Comparison of ENCODE assay signal across 8 cellular contexts in the genomic region with DNA sequence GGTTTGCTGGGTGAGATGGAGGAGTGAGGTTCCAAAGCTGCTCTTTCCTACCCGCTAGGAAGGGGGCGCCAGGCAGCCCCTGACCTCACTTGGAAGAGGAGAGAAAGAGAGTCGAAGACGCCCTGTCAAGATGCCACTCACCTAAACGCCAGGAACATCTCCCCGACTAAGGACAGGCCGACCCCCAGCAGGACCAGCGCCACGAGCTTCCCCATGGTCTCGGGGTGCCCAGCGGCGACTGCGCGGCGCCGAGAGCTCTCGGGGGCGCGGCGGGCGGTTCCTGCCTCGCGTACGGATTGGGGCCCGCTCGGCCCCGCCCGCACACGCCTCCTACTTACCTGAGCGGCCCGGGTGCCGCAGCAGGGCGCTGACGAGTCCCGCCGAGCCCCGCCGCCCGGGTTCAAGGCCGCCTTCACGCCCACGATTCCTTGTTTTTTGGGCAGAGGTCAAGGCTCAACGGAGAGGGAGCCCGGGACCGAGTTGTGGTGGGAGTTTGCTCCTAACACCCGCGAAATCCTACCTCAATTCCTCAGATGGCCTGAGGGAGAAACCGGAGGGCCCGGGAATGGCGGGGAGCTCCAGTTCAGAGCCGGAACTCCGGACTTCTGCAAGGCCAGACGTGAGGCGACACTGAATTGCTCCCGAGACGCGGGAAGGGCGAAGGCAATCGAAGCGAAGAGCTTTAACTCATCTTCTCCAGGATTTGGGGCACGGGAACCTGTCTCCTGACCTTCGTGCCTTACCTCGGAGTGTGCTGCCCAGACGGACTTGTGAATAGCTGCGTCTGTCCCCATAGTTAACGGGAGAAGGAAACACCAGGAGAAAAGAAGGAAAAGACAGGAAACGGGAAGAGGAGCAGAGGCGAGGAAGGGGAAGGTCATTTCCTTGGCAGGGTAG. TPM values are rescaled to one million over a fixed set of nuclear protein-coding genes. Genes with fewer than 3 reads are reported as not detected.
DNase-seq lines count a peak whose midpoint lies in the region; ATAC-seq, FAIRE-seq and TF ChIP-seq lines count a peak whose summit lies in the region.

A gene (minus strand): TSS at position 240 of the 897 bp plus-strand sequence. CDS start 25 bp downstream, at position 215.

- no peak for FAIRE-seq in D721Med (lab: Jason Lieb, UNC)

- POLR2A ChIA-PET in CD4-positive, alpha-beta memory T cell (lab: Charles Lee; ENCODE audit: partially characterized antibody) = no interaction called here

- no peaks in the 10 kb centered on the region for H3K9me3 Mint-ChIP-seq in CD4-positive, alpha-beta memory T cell
- H3K9me3 Mint-ChIP-seq in activated naive CD4-positive, alpha-beta T cell treated with anti-CD3 and anti-CD28 coated beads, Interleukin-2, amount 10 ng/mL, durations not matched to agents 7 days and 5 days = no peaks in the 10 kb centered on the region
- no peaks in the 10 kb centered on the region for H3K9me3 Mint-ChIP-seq in stimulated activated naive B cell treated with anti-CD40 and anti-IgM and Interleukin-4, amounts not matched to agents 10 μg/mL and 1 μg/mL and 100 μg/mL, for 72 hours
- H3K9me3 Mint-ChIP-seq in nephron progenitor cell = peaks cover 9% of the 10 kb centered on the region

- WGBS in iPS DF 6.9 (ENCODE audit: insufficient coverage, insufficient read length) = no CpG with 5 or more reads among the region's 68 CpGs

- intact Hi-C loops in CD4-positive, alpha-beta memory T cell (cut with micrococcal nuclease) = loop anchor here (2.0 kb wide), 1 partner anchor 80 kb away; no protein-coding TSS in a partner anchor

- CTCF ChIA-PET in CD4-positive, alpha-beta memory T cell (lab: Charles Lee; ENCODE audit: partially characterized antibody) = interaction anchor here (0.7 to 2.3 kb wide), 7 partner anchors 10 to 80 kb away, joined by 3 to 8 read pairs (median 3); a partner anchor contains a TSS
- CTCF ChIA-PET in activated naive CD4-positive, alpha-beta T cell treated with anti-CD3 and anti-CD28 coated beads, Interleukin-2, amount 10 ng/mL, durations not matched to agents 7 days and 5 days (lab: Charles Lee) = interaction anchor here (1.1 to 3.0 kb wide), 3 partner anchors 50 to 294 kb away, joined by 3 to 19 read pairs (median 6); no protein-coding TSS in a partner anchor

- H3K27me3 Mint-ChIP-seq in CD4-positive, alpha-beta memory T cell = peaks cover 11 to 21% of the 10 kb centered on the region in 2 donors
- H3K27me3 Mint-ChIP-seq in activated naive CD4-positive, alpha-beta T cell treated with anti-CD3 and anti-CD28 coated beads, Interleukin-2, amount 10 ng/mL, durations not matched to agents 7 days and 5 days = peaks cover 35% of the 10 kb centered on the region
- peaks cover 35 to 36% of the 10 kb centered on the region in 2 donors for H3K27me3 Mint-ChIP-seq in stimulated activated naive B cell treated with anti-CD40 and anti-IgM and Interleukin-4, amounts not matched to agents 10 μg/mL and 1 μg/mL and 100 μg/mL, for 72 hours
- H3K27me3 Mint-ChIP-seq in nephron progenitor cell (ENCODE audit: low read depth, poor library complexity) = peaks cover 15% of the 10 kb centered on the region

- no peaks in the 10 kb centered on the region for H3K36me3 ChIP-seq in CD4-positive, alpha-beta memory T cell (ENCODE audit: insufficient read depth, low read length)
- no peaks in the 10 kb centered on the region for H3K36me3 ChIP-seq in iPS DF 6.9 (ENCODE audit: control insufficient read depth, insufficient read depth, low read length)

- peak; percentile 71 for ATAC-seq in HG02759 (IDR thresholded peaks at IDR 0.05; ENCODE audit: unreplicated experiment)
- ATAC-seq in stimulated activated naive B cell treated with anti-CD40 and anti-IgM and Interleukin-4, amounts not matched to agents 10 μg/mL and 1 μg/mL and 100 μg/mL, for 72 hours (replicated peaks) = peak; percentile 79 to 80

- TF ChIP-seq CTCF in nephron progenitor cell (IDR thresholded peaks at IDR 0.05) (no peak), D721Med (IDR thresholded peaks at IDR 0.05; ENCODE audit: insufficient read depth, missing control alignments) (no peak)

- peaks cover 0 to 4% of the 10 kb centered on the region in 2 donors for H3K9me3 ChIP-seq in CD4-positive, alpha-beta memory T cell (ENCODE audit: control insufficient read depth in 1 of 2, low read length in 2 of 2)
- H3K9me3 ChIP-seq in iPS DF 6.9 (ENCODE audit: control insufficient read depth, insufficient read depth, low read length) = no peaks in the 10 kb centered on the region

- H3K4me3 Mint-ChIP-seq in CD4-positive, alpha-beta memory T cell = peak within 1 kb of the TSS; percentile 12 to 77 (median 58)
- H3K4me3 Mint-ChIP-seq in activated naive CD4-positive, alpha-beta T cell treated with anti-CD3 and anti-CD28 coated beads, Interleukin-2, amount 10 ng/mL, durations not matched to agents 7 days and 5 days = peak within 1 kb of the TSS; percentile 61
- H3K4me3 Mint-ChIP-seq in stimulated activated naive B cell treated with anti-CD40 and anti-IgM and Interleukin-4, amounts not matched to agents 10 μg/mL and 1 μg/mL and 100 μg/mL, for 72 hours = peak within 1 kb of the TSS; percentile 61 to 81
- no peak within 1 kb of the TSS for H3K4me3 Mint-ChIP-seq in nephron progenitor cell

- H3K27me3 ChIP-seq in CD4-positive, alpha-beta memory T cell (ENCODE audit: insufficient read depth, low read length) = peaks cover 3% of the 10 kb centered on the region
- H3K27me3 ChIP-seq in iPS DF 6.9 (ENCODE audit: control insufficient read depth, insufficient read depth, low read length) = no peaks in the 10 kb centered on the region; the same call in 1 of the 2 replicates

- no peak within 1 kb of the TSS for H3K27ac ChIP-seq in CD4-positive, alpha-beta memory T cell (ENCODE audit: low read depth, low read length)
- H3K27ac ChIP-seq in iPS DF 6.9 (ENCODE audit: low read length) = no peak within 1 kb of the TSS

- H3K36me3 Mint-ChIP-seq in CD4-positive, alpha-beta memory T cell = no peaks in the 10 kb centered on the region
- H3K36me3 Mint-ChIP-seq in activated naive CD4-positive, alpha-beta T cell treated with anti-CD3 and anti-CD28 coated beads, Interleukin-2, amount 10 ng/mL, durations not matched to agents 7 days and 5 days = no peaks in the 10 kb centered on the region
- H3K36me3 Mint-ChIP-seq in stimulated activated naive B cell treated with anti-CD40 and anti-IgM and Interleukin-4, amounts not matched to agents 10 μg/mL and 1 μg/mL and 100 μg/mL, for 72 hours = peaks cover 0 to 2% of the 10 kb centered on the region in 2 donors
- H3K36me3 Mint-ChIP-seq in nephron progenitor cell (ENCODE audit: low read depth) = peaks cover 4% of the 10 kb centered on the region

- peaks cover 0 to 4% (median 0%) of the 10 kb centered on the region in 4 donors for H3K4me1 Mint-ChIP-seq in CD4-positive, alpha-beta memory T cell
- no peaks in the 10 kb centered on the region for H3K4me1 Mint-ChIP-seq in activated naive CD4-positive, alpha-beta T cell treated with anti-CD3 and anti-CD28 coated beads, Interleukin-2, amount 10 ng/mL, durations not matched to agents 7 days and 5 days
- peaks cover 7 to 13% of the 10 kb centered on the region in 2 donors for H3K4me1 Mint-ChIP-seq in stimulated activated naive B cell treated with anti-CD40 and anti-IgM and Interleukin-4, amounts not matched to agents 10 μg/mL and 1 μg/mL and 100 μg/mL, for 72 hours
- peaks cover 28% of the 10 kb centered on the region for H3K4me1 Mint-ChIP-seq in nephron progenitor cell

- no peak within 1 kb of the TSS for H3K4me3 ChIP-seq in CD4-positive, alpha-beta memory T cell (ENCODE audit: low read length in 2 of 2)
- H3K4me3 ChIP-seq in iPS DF 6.9 (ENCODE audit: low read length) = peak within 1 kb of the TSS; percentile 57; the same call in 1 of the 2 replicates

- peak in 3 of 5 donors; percentile 3 to 14 (median 12) for DNase-seq in CD4-positive, alpha-beta memory T cell
- peak; percentile 27 for DNase-seq in activated naive CD4-positive, alpha-beta T cell treated with anti-CD3 and anti-CD28 coated beads, Interleukin-2, amount 10 ng/mL, durations not matched to agents 7 days and 5 days
- DNase-seq in iPS DF 6.9 (ENCODE audit: low read depth, low spot score) (peak; percentile 39), nephron progenitor cell (no peak), D721Med (ENCODE audit: insufficient read length, low spot score) (no peak), SK-N-DZ (ENCODE audit: low spot score) (no peak)
- DNase-seq in stimulated activated naive B cell treated with anti-CD40 and anti-IgM and Interleukin-4, amounts not matched to agents 10 μg/mL and 1 μg/mL and 100 μg/mL, for 72 hours = no peak

- H3K27ac Mint-ChIP-seq in CD4-positive, alpha-beta memory T cell = no peak within 1 kb of the TSS
- no peak within 1 kb of the TSS for H3K27ac Mint-ChIP-seq in activated naive CD4-positive, alpha-beta T cell treated with anti-CD3 and anti-CD28 coated beads, Interleukin-2, amount 10 ng/mL, durations not matched to agents 7 days and 5 days
- no peak within 1 kb of the TSS for H3K27ac Mint-ChIP-seq in stimulated activated naive B cell treated with anti-CD40 and anti-IgM and Interleukin-4, amounts not matched to agents 10 μg/mL and 1 μg/mL and 100 μg/mL, for 72 hours
- H3K27ac Mint-ChIP-seq in nephron progenitor cell = no peak within 1 kb of the TSS

- H3K4me1 ChIP-seq in CD4-positive, alpha-beta memory T cell (ENCODE audit: insufficient read depth, low read length) = peaks cover 7% of the 10 kb centered on the region
- H3K4me1 ChIP-seq in iPS DF 6.9 (ENCODE audit: control insufficient read depth, insufficient read depth, low read length) = no peaks in the 10 kb centered on the region; the same call in 1 of the 2 replicates

RNA-seq across cellular contexts. Expression of the gene that starts here (rescaled TPM):
- total RNA-seq in CD4-positive, alpha-beta memory T cell = not detected
- polyA plus RNA-seq in CD4-positive, alpha-beta memory T cell = not detected
- not detected in 2 replicates for polyA plus RNA-seq in SK-N-DZ (2014; cell fraction: cytosol; rRNA removed)
- 0.32 TPM in 1 of 2 replicates, not detected in the other for polyA plus RNA-seq in SK-N-DZ (2014; cell fraction: nucleus; rRNA removed)

Comparison
In these comparisons a context has a peak if more than half of its experiments do, and no peak if none do; other contexts are left out.
1. Peak in DNase-seq in CD4-positive, alpha-beta memory T cell; RNA of the gene not detected or under 1 TPM.
2. DNase-seq: peak in activated naive CD4-positive, alpha-beta T cell treated with anti-CD3 and anti-CD28 coated beads, Interleukin-2, amount 10 ng/mL, durations not matched to agents 7 days and 5 days (single experiment) and iPS DF 6.9 (single experiment); none in stimulated activated naive B cell treated with anti-CD40 and anti-IgM and Interleukin-4, amounts not matched to agents 10 μg/mL and 1 μg/mL and 100 μg/mL, for 72 hours (single experiment), nephron progenitor cell (single experiment), D721Med (single experiment) and SK-N-DZ (single experiment).